ENCODE assay signal across 7 cellular contexts in the genomic region with DNA sequence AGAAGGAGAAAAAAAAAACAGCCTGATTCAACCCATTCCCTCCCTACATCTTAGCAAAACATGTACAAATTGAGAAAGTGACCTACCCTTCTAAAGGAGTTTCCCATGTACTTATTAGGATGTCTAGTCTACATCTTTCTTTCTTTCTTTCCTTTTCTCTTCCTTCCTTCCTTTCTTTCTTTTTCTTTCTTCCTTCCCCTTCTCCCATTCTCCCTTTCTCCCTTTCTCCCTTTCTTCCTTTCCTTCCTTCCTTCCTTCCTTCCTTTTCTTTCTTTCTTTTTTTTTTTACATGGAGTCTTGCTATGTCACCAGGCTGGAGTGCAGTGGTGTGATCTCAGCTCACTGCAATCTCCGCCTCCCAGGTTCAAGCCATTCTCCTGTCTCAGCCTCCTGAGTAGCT.
DNase-seq lines count a peak whose midpoint lies in the region; ATAC-seq and TF ChIP-seq lines count a peak whose summit lies in the region.
"Not testable (repeated sequence)": the region's sequence is repeated elsewhere in the genome, so short reads cannot be mapped to it uniquely, and the experiment has no call there.

No MANE protein-coding gene starts in this region.

- not testable (repeated sequence) for H3K23ac ChIP-seq in mesenchymal stem cell (ENCODE audit: low read length in 2 of 2)

- H3K27me3 Mint-ChIP-seq in dendritic cell treated with granulocyte-macrophage colony-stimulating factor and Interleukin-4, amounts not matched to agents 40 ng/mL and 50 ng/mL, for 4 days: not testable (repeated sequence)

- TF ChIP-seq CTCF in hepatocyte (IDR thresholded peaks at IDR 0.05; ENCODE audit: poor library complexity); thoracic aorta (IDR thresholded peaks at IDR 0.05): not testable (repeated sequence)

- not testable (repeated sequence) for DNase-seq in GM23248; adipocyte (ENCODE audit: low read depth); hepatocyte (ENCODE audit: low spot score); mesenchymal stem cell; thoracic aorta (ENCODE audit: low spot score)

- not testable (repeated sequence) for H2AK5ac ChIP-seq in mesenchymal stem cell (ENCODE audit: low read length, severe bottlenecking)

- H2BK12ac ChIP-seq in mesenchymal stem cell (ENCODE audit: low read length in 2 of 2): not testable (repeated sequence)

- H3K9me3 Mint-ChIP-seq in dendritic cell treated with granulocyte-macrophage colony-stimulating factor and Interleukin-4, amounts not matched to agents 40 ng/mL and 50 ng/mL, for 4 days: not testable (repeated sequence)

- peak overlapping the region; percentile 92 for H3K27ac ChIP-seq in GM23248
- H3K27ac ChIP-seq in hepatocyte: peak overlapping the region; percentile 1
- H3K27ac ChIP-seq in mesenchymal stem cell (ENCODE audit: low read length, poor library complexity, severe bottlenecking): not testable (repeated sequence)
- H3K27ac ChIP-seq in thoracic aorta: peak overlapping the region; percentile 65 to 85

- H2BK120ac ChIP-seq in mesenchymal stem cell (ENCODE audit: low read depth, low read length): not testable (repeated sequence)

- H3K4me1 ChIP-seq in GM23248 (ENCODE audit: insufficient read depth) (peaks cover 22% of the 10 kb centered on the region), adipocyte (ENCODE audit: control insufficient read depth, insufficient read depth, low read length) (peaks cover 26% of the 10 kb centered on the region), skeletal muscle satellite cell (ENCODE audit: control insufficient read depth, insufficient read depth, low read length) (peaks cover 11% of the 10 kb centered on the region), thoracic aorta (ENCODE audit: control insufficient read depth in 1 of 2, low read depth in 2 of 2) (peaks cover 5 to 17% of the 10 kb centered on the region in 2 donors)
- H3K4me1 ChIP-seq in hepatocyte (ENCODE audit: insufficient read depth); mesenchymal stem cell (ENCODE audit: control insufficient read depth, insufficient read depth, low read depth, low read length): not testable (repeated sequence)

- H3K18ac ChIP-seq in mesenchymal stem cell (ENCODE audit: low read depth in 1 of 2, low read length in 2 of 2): not testable (repeated sequence)

- not testable (repeated sequence) for H3K4me3 Mint-ChIP-seq in dendritic cell treated with granulocyte-macrophage colony-stimulating factor and Interleukin-4, amounts not matched to agents 40 ng/mL and 50 ng/mL, for 4 days

- H2BK15ac ChIP-seq in mesenchymal stem cell (ENCODE audit: low read depth, poor library complexity, severe bottlenecking): not testable (repeated sequence)

- H2BK5ac ChIP-seq in mesenchymal stem cell (ENCODE audit: low read depth, low read length, poor library complexity, severe bottlenecking): not testable (repeated sequence)

- not testable (repeated sequence) for H4K8ac ChIP-seq in mesenchymal stem cell (ENCODE audit: low read length)

- not testable (repeated sequence) for H3K9me3 ChIP-seq in GM23248 (ENCODE audit: low read depth); adipocyte (ENCODE audit: control insufficient read depth, low read length); hepatocyte (ENCODE audit: low read depth); mesenchymal stem cell (ENCODE audit: control insufficient read depth, low read length); skeletal muscle satellite cell (replicated peaks; ENCODE audit: low read length); thoracic aorta

- H3K79me1 ChIP-seq in mesenchymal stem cell (replicated peaks; ENCODE audit: low read length, poor library complexity, severe bottlenecking): not testable (repeated sequence)

- not testable (repeated sequence) for H3K9me2 ChIP-seq in GM23248 (ENCODE audit: insufficient read depth); hepatocyte (replicated peaks; ENCODE audit: insufficient read depth)

- intact Hi-C loops in dendritic cell treated with granulocyte-macrophage colony-stimulating factor and Interleukin-4, amounts not matched to agents 40 ng/mL and 50 ng/mL, for 4 days (cut with micrococcal nuclease): loop anchor here (5.0 kb wide), 1 partner anchor 640 kb away; no protein-coding TSS in a partner anchor

- H3K4me2 ChIP-seq in GM23248 (ENCODE audit: unreplicated experiment) (peak overlapping the region; percentile 75), hepatocyte (peak overlapping the region; percentile 54), skeletal muscle satellite cell (ENCODE audit: low read length) (peak overlapping the region; percentile 38)
- H3K4me2 ChIP-seq in mesenchymal stem cell (ENCODE audit: low read length, poor library complexity, severe bottlenecking): not testable (repeated sequence)

- not testable (repeated sequence) for H3K36me3 ChIP-seq in GM23248 (ENCODE audit: low read depth); hepatocyte (replicated peaks; ENCODE audit: insufficient read depth, low read depth); thoracic aorta
- peaks cover 61% of the 10 kb centered on the region for H3K36me3 ChIP-seq in adipocyte (ENCODE audit: control insufficient read depth, insufficient read depth, low read length, severe bottlenecking)
- peaks cover 0 to 55% of the 10 kb centered on the region in 2 experiments for H3K36me3 ChIP-seq in mesenchymal stem cell (ENCODE audit: control insufficient read depth in 1 of 2, insufficient read depth in 2 of 2, low read depth in 1 of 2, low read length in 2 of 2)
- H3K36me3 ChIP-seq in skeletal muscle satellite cell (ENCODE audit: insufficient read depth, low read length): peaks cover 10% of the 10 kb centered on the region

- H3K27me3 ChIP-seq in GM23248 (replicated peaks; ENCODE audit: insufficient read depth); adipocyte (replicated peaks; ENCODE audit: control insufficient read depth, insufficient read depth, low read length); hepatocyte; mesenchymal stem cell (ENCODE audit: control insufficient read depth in 1 of 2, insufficient read depth in 1 of 2, low read length in 2 of 2); skeletal muscle satellite cell (ENCODE audit: control insufficient read depth, insufficient read depth, low read length); thoracic aorta (replicated peaks; ENCODE audit: insufficient read depth): not testable (repeated sequence)

- not testable (repeated sequence) for ATAC-seq in thoracic aorta (ENCODE audit: insufficient number of reproducible peaks, low FRiP score, low read depth)

- peak overlapping the region; percentile 35 for H3K4me3 ChIP-seq in GM23248
- peak overlapping the region; percentile 47 for H3K4me3 ChIP-seq in adipocyte (ENCODE audit: low read length)
- H3K4me3 ChIP-seq in hepatocyte; skeletal muscle satellite cell (ENCODE audit: low read length): not testable (repeated sequence)
- H3K4me3 ChIP-seq in mesenchymal stem cell (ENCODE audit: insufficient read depth in 1 of 2, low read depth in 1 of 2, low read length in 2 of 2): peak overlapping the region in 1 of 2 experiments; percentile 36
- H3K4me3 ChIP-seq in thoracic aorta: peak overlapping the region; percentile 51

- in situ Hi-C loops in GM23248 (cut with MboI): not testable (repeated sequence)

- H4K20me1 ChIP-seq in GM23248 (ENCODE audit: insufficient read depth); hepatocyte (ENCODE audit: insufficient read depth, poor library complexity, severe bottlenecking): not testable (repeated sequence)

- not testable (repeated sequence) for H3K14ac ChIP-seq in mesenchymal stem cell (ENCODE audit: low read length in 2 of 2)

- H3K36me3 Mint-ChIP-seq in dendritic cell treated with granulocyte-macrophage colony-stimulating factor and Interleukin-4, amounts not matched to agents 40 ng/mL and 50 ng/mL, for 4 days (ENCODE audit: low read depth): not testable (repeated sequence)

- H3K9ac ChIP-seq in GM23248 (peak overlapping the region; percentile 62), adipocyte (ENCODE audit: low read length) (peak overlapping the region; percentile 18), mesenchymal stem cell (ENCODE audit: low read length) (peak overlapping the region; percentile 85)
- H3K9ac ChIP-seq in skeletal muscle satellite cell (ENCODE audit: low read depth, low read length): not testable (repeated sequence)

- H3K79me2 ChIP-seq in GM23248 (ENCODE audit: insufficient read depth); hepatocyte: not testable (repeated sequence)

- H3F3A ChIP-seq in GM23248 (ENCODE audit: insufficient read depth): peaks cover 29% of the 10 kb centered on the region

- not testable (repeated sequence) for H4K91ac ChIP-seq in mesenchymal stem cell (ENCODE audit: low read length)

- H3K4ac ChIP-seq in mesenchymal stem cell (ENCODE audit: low read depth in 1 of 2, low read length in 2 of 2): not testable (repeated sequence)

- peaks cover 16% of the 10 kb centered on the region for H3K4me1 Mint-ChIP-seq in dendritic cell treated with granulocyte-macrophage colony-stimulating factor and Interleukin-4, amounts not matched to agents 40 ng/mL and 50 ng/mL, for 4 days (ENCODE audit: low read depth)

- peak overlapping the region; percentile 20 for H2AFZ ChIP-seq in GM23248
- H2AFZ ChIP-seq in hepatocyte; mesenchymal stem cell (ENCODE audit: low read depth, low read length): not testable (repeated sequence)

- WGBS in GM23248 (ENCODE audit: low coverage in 1 of 2, low lambda C conversion rate in 2 of 2, missing lambda C conversion rate in 2 of 2), 2 experiments: 91 to 100% methylated on average over 1 of the region's 1 CpG
- WGBS in hepatocyte (ENCODE audit: low lambda C conversion rate, missing lambda C conversion rate): 100% methylated on average over 1 of the region's 1 CpG
- WGBS in mesenchymal stem cell: no CpG with 5 or more reads among the region's 1 CpG

- peak overlapping the region; percentile 12 for H3K27ac Mint-ChIP-seq in dendritic cell treated with granulocyte-macrophage colony-stimulating factor and Interleukin-4, amounts not matched to agents 40 ng/mL and 50 ng/mL, for 4 days
